7 cellular contexts compared by ENCODE assay signal in genomic region chr15:38699633-38700230, GRCh38.
A peak's percentile ranks its signal among the peaks of the same experiment; 100 is the strongest.
DNase-seq lines count a peak whose midpoint lies in the region; TF ChIP-seq lines count a peak whose summit lies in the region.

No MANE protein-coding gene starts in this region.

- POLR2A ChIA-PET in HEK293T (lab: Yijun Ruan, JAX), result interaction anchor here (0.6 kb wide), 1 partner anchor 245 kb away, joined by 4 read pairs; the partner anchor contains the start of gene FAM98B

- CTCF ChIA-PET in HEK293T (lab: Yijun Ruan, JAX), result interaction anchor here (0.5 to 2.0 kb wide), 17 partner anchors 8 to 1058 kb away, joined by 3 to 19 read pairs (median 3); no protein-coding TSS in a partner anchor

- TF ChIP-seq CTCF in GM12801 (IDR thresholded peaks at IDR 0.05; ENCODE audit: extremely low read depth, insufficient read length), result peak; percentile 41

- DNase-seq in HEK293T (ENCODE audit: extremely low spot score) (peak; percentile 48), NCI-H1105 treated with DMSO at 0.1 percent for 48 hours (lab: John Stamatoyannopoulos, UW) (peak; percentile 28), UCSD-AML1 (lab: John Stamatoyannopoulos, UW; ENCODE audit: unreplicated experiment) (peak; percentile 38), T47D (ENCODE audit: low read depth in 1 of 2, low spot score in 1 of 2) (peak; percentile 62 to 86), kidney glomerular epithelial cell (lab: John Stamatoyannopoulos, UW) (peak; percentile 52)
- peak in 2 of 3 experiments; percentile 52 to 63 for DNase-seq in stimulated activated CD4-positive, alpha-beta T cell treated with anti-CD3 and anti-CD28 coated beads, TNF-alpha, amount 100 ng/mL, for 24 hours (ENCODE audit: low read depth in 3 of 3)

- in situ Hi-C loops in T47D (cut with HindIII; ENCODE audit: low pct_unique_long_range_greater_than_20kb, low sequenced_read_pairs), result no loop called here

TF ChIP-seq in HEK293T, 16 proteins besides CTCF, POLR2A, EP300 and RAD21:
- TF ChIP-seq HDGF (IDR thresholded peaks at IDR 0.05; ENCODE audit: borderline replicate concordance) (no peak), FOXM1 (IDR thresholded peaks at IDR 0.05; ENCODE audit: borderline replicate concordance) (no peak), TARDBP (IDR thresholded peaks at IDR 0.05) (no peak), NFRKB (IDR thresholded peaks at IDR 0.05) (no peak), FOXK2 (IDR thresholded peaks at IDR 0.05) (no peak), SP1 (IDR thresholded peaks at IDR 0.05) (no peak)

Comparison
In these comparisons a context has a peak if more than half of its experiments do, and no peak if none do; other contexts are left out.
1. Peak in every context shown above with its lines: DNase-seq.